In the genomic region with DNA sequence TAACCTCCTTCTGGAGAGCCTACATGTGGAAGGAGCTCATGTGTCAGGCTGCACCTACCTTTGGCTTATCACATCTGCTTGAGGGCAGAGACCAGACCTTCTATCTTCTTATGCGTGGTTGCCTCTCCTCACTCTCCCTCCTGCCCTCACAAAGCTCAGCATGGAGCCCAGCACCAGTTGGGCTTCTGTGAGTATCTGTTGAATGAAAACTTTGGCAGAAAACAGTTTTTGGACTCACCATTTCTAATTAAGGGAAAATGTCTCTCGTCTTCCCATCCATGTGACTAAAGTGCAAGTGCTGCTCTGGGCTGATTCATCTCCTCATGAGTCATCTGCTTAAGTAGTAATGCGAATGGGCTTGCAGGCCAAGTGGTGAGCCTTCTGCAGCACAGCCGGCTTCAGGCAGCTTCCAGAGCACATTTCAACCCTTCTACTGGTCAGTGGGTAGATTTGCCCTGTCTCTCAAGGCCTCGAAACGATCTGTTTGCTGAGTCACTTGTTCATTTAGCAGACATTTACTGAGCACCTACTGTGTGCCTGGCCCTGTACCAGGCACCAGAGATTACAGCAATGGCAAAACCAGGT, we compare ENCODE assay signal across 8 cellular contexts.
DNase-seq lines count a peak whose midpoint lies in the region; ATAC-seq and TF ChIP-seq lines count a peak whose summit lies in the region.

No MANE protein-coding gene starts in this region.

- no peak overlapping the region for H3K4me3 Mint-ChIP-seq in activated CD8-positive, alpha-beta T cell treated with anti-CD3 and anti-CD28 coated beads for 36 hours
- H3K4me3 Mint-ChIP-seq in activated CD8-positive, alpha-beta T cell treated with anti-CD3 and anti-CD28 coated beads, Interleukin-2, amount 10 ng/mL, durations not matched to agents 7 days and 5 days: no peak overlapping the region
- no peak overlapping the region for H3K4me3 Mint-ChIP-seq in CD4-positive, alpha-beta T cell

- TF ChIP-seq CTCF in activated CD8-positive, alpha-beta T cell treated with anti-CD3 and anti-CD28 coated beads for 36 hours (IDR thresholded peaks at IDR 0.05): no peak
- no peak for TF ChIP-seq CTCF in RWPE1 (conservative IDR thresholded peaks at IDR 0.05; ENCODE audit: low read depth)
- TF ChIP-seq CTCF in CD4-positive, alpha-beta T cell (IDR thresholded peaks at IDR 0.05): no peak

- peak overlapping the region; percentile 78 for H3K27ac ChIP-seq in RWPE1
- H3K27ac ChIP-seq in CD4-positive, alpha-beta T cell (ENCODE audit: low read depth, low read length): no peak overlapping the region

- H3K27ac Mint-ChIP-seq in activated CD8-positive, alpha-beta T cell treated with anti-CD3 and anti-CD28 coated beads for 36 hours: peak overlapping the region; percentile 53
- H3K27ac Mint-ChIP-seq in activated CD8-positive, alpha-beta T cell treated with anti-CD3 and anti-CD28 coated beads, Interleukin-2, amount 10 ng/mL, durations not matched to agents 7 days and 5 days: no peak overlapping the region
- no peak overlapping the region for H3K27ac Mint-ChIP-seq in CD4-positive, alpha-beta T cell

- peak; percentile 75 for ATAC-seq in activated CD8-positive, alpha-beta T cell treated with anti-CD3 and anti-CD28 coated beads for 36 hours
- no peak for ATAC-seq in activated CD8-positive, alpha-beta T cell treated with anti-CD3 and anti-CD28 coated beads, Interleukin-2, amount 10 ng/mL, durations not matched to agents 7 days and 5 days
- no peak for ATAC-seq in CD4-positive, alpha-beta T cell (ENCODE audit: poor library complexity)
- no peak for ATAC-seq in GM21528 (IDR thresholded peaks at IDR 0.05; ENCODE audit: low FRiP score, unreplicated experiment)

- POLR2A ChIA-PET in activated CD8-positive, alpha-beta T cell treated with anti-CD3 and anti-CD28 coated beads for 36 hours (lab: Charles Lee): no interaction called here
- POLR2A ChIA-PET in activated CD8-positive, alpha-beta T cell treated with anti-CD3 and anti-CD28 coated beads, Interleukin-2, amount 10 ng/mL, durations not matched to agents 7 days and 5 days (lab: Charles Lee): no interaction called here
- POLR2A ChIA-PET in RWPE1 (lab: Yijun Ruan, JAX; ENCODE audit: low non-redundant PET): no interaction called here
- POLR2A ChIA-PET in CD4-positive, alpha-beta T cell (lab: Charles Lee): no interaction called here

- intact Hi-C loops in activated CD8-positive, alpha-beta T cell treated with anti-CD3 and anti-CD28 coated beads for 36 hours (cut with micrococcal nuclease): no loop called here
- intact Hi-C loops in CD4-positive, alpha-beta T cell (cut with DNase I, micrococcal nuclease): loop anchor here in 1 of 2 experiments (5.0 to 10.0 kb wide), 2 partner anchors 532 to 734 kb away; no protein-coding TSS in a partner anchor

- H3K4me1 Mint-ChIP-seq in activated CD8-positive, alpha-beta T cell treated with anti-CD3 and anti-CD28 coated beads for 36 hours (ENCODE audit: low read depth): peaks cover 10% of the 10 kb centered on the region
- H3K4me1 Mint-ChIP-seq in activated CD8-positive, alpha-beta T cell treated with anti-CD3 and anti-CD28 coated beads, Interleukin-2, amount 10 ng/mL, durations not matched to agents 7 days and 5 days (ENCODE audit: low read depth): peaks cover 3% of the 10 kb centered on the region
- H3K4me1 Mint-ChIP-seq in CD4-positive, alpha-beta T cell (ENCODE audit: low read depth): no peaks in the 10 kb centered on the region

- H3K36me3 Mint-ChIP-seq in activated CD8-positive, alpha-beta T cell treated with anti-CD3 and anti-CD28 coated beads for 36 hours (ENCODE audit: low read depth): no peaks in the 10 kb centered on the region
- H3K36me3 Mint-ChIP-seq in activated CD8-positive, alpha-beta T cell treated with anti-CD3 and anti-CD28 coated beads, Interleukin-2, amount 10 ng/mL, durations not matched to agents 7 days and 5 days (ENCODE audit: low read depth): no peaks in the 10 kb centered on the region
- no peaks in the 10 kb centered on the region for H3K36me3 Mint-ChIP-seq in CD4-positive, alpha-beta T cell (ENCODE audit: low read depth)

- no peaks in the 10 kb centered on the region for H3K27me3 Mint-ChIP-seq in activated CD8-positive, alpha-beta T cell treated with anti-CD3 and anti-CD28 coated beads for 36 hours
- H3K27me3 Mint-ChIP-seq in activated CD8-positive, alpha-beta T cell treated with anti-CD3 and anti-CD28 coated beads, Interleukin-2, amount 10 ng/mL, durations not matched to agents 7 days and 5 days (ENCODE audit: low read depth): no peaks in the 10 kb centered on the region
- H3K27me3 Mint-ChIP-seq in CD4-positive, alpha-beta T cell: no peaks in the 10 kb centered on the region

- H3K27me3 ChIP-seq in CD4-positive, alpha-beta T cell (ENCODE audit: control insufficient read depth, insufficient read depth, low read length): no peaks in the 10 kb centered on the region

- H3K9me3 ChIP-seq in CD4-positive, alpha-beta T cell (ENCODE audit: control insufficient read depth, low read length): no peaks in the 10 kb centered on the region

- CTCF ChIA-PET in activated CD8-positive, alpha-beta T cell treated with anti-CD3 and anti-CD28 coated beads for 36 hours (lab: Charles Lee): interaction anchor here (8.6 kb wide), 1 partner anchor 28 kb away, joined by 136 read pairs; no protein-coding TSS in a partner anchor
- CTCF ChIA-PET in activated CD8-positive, alpha-beta T cell treated with anti-CD3 and anti-CD28 coated beads, Interleukin-2, amount 10 ng/mL, durations not matched to agents 7 days and 5 days (lab: Charles Lee): interaction anchor here (7.8 kb wide), 1 partner anchor 29 kb away, joined by 119 read pairs; no protein-coding TSS in a partner anchor
- CTCF ChIA-PET in RWPE1 (lab: Yijun Ruan, JAX): interaction anchor here (0.6 kb wide), 1 partner anchor 668 kb away, joined by 3 read pairs; no protein-coding TSS in a partner anchor
- CTCF ChIA-PET in CD4-positive, alpha-beta T cell (lab: Charles Lee): no interaction called here

- no peaks in the 10 kb centered on the region for H3K9me3 Mint-ChIP-seq in activated CD8-positive, alpha-beta T cell treated with anti-CD3 and anti-CD28 coated beads for 36 hours
- no peaks in the 10 kb centered on the region for H3K9me3 Mint-ChIP-seq in activated CD8-positive, alpha-beta T cell treated with anti-CD3 and anti-CD28 coated beads, Interleukin-2, amount 10 ng/mL, durations not matched to agents 7 days and 5 days (ENCODE audit: insufficient read depth)
- H3K9me3 Mint-ChIP-seq in CD4-positive, alpha-beta T cell: no peaks in the 10 kb centered on the region

- peak; percentile 35 for DNase-seq in activated CD8-positive, alpha-beta T cell treated with anti-CD3 and anti-CD28 coated beads for 36 hours
- DNase-seq in activated CD8-positive, alpha-beta T cell treated with anti-CD3 and anti-CD28 coated beads, Interleukin-2, amount 10 ng/mL, durations not matched to agents 7 days and 5 days: no peak
- DNase-seq in RWPE1 (ENCODE audit: low spot score) (peak; percentile 90), foreskin melanocyte (peak; percentile 88), stromal cell of bone marrow (ENCODE audit: low read depth) (peak; percentile 96), NCI-H1930 (lab: John Stamatoyannopoulos, UW) (no peak)
- DNase-seq in CD4-positive, alpha-beta T cell: no peak

Comparison
In these comparisons a context has a peak if more than half of its experiments do, and no peak if none do; other contexts are left out.
1. DNase-seq: peak in activated CD8-positive, alpha-beta T cell treated with anti-CD3 and anti-CD28 coated beads for 36 hours (single experiment), RWPE1 (single experiment), foreskin melanocyte (single experiment) and stromal cell of bone marrow (single experiment); none in activated CD8-positive, alpha-beta T cell treated with anti-CD3 and anti-CD28 coated beads, Interleukin-2, amount 10 ng/mL, durations not matched to agents 7 days and 5 days (single experiment), CD4-positive, alpha-beta T cell (0 of 10) and NCI-H1930 (0 of 2).